In genomic region chr22:30568137-30568805, GRCh38 we compare ENCODE assay signal across 27 cellular contexts. TPM values are rescaled to one million over a fixed set of nuclear protein-coding genes. Genes with fewer than 3 reads are reported as not detected.
"Had no signal": no experiment of that assay in that cellular context is flagged by ENCODE, and none has a peak within 500 bp of the region (broad histone marks: within the 10 kb centered on the region; RNA-seq: fewer than 3 reads in every experiment).

No MANE protein-coding gene starts in this region.

- FAIRE-seq: TTC549 had no signal

- H3K9me3 Mint-ChIP-seq: activated naive CD4-positive, alpha-beta T cell treated with anti-CD3 and anti-CD28 coated beads, Interleukin-2, amount 50 U/mL, for 24 hours; activated T-helper 1 cell treated with anti-CD3 and anti-CD28 coated beads, Interleukin-12 subunit alpha, Interleukin-12 subunit beta, Interleukin-2, Interleukin-4 antibody, amounts not matched to agents 30 ng/mL and 10 ng/mL and 1 ng/mL, durations not matched to agents 14 hours and 24 hours and 36 hours; dendritic cell treated with granulocyte-macrophage colony-stimulating factor and Interleukin-4, amounts not matched to agents 40 ng/mL and 50 ng/mL, for 4 days; memory B cell; nephron progenitor cell had no signal

- H3K4me3 Mint-ChIP-seq: activated CD8-positive, alpha-beta T cell treated with anti-CD3 and anti-CD28 coated beads, Interleukin-2, amount 10 ng/mL, durations not matched to agents 7 days and 5 days; activated naive CD4-positive, alpha-beta T cell treated with anti-CD3 and anti-CD28 coated beads, Interleukin-2, amount 50 U/mL, for 24 hours; activated T-helper 1 cell treated with anti-CD3 and anti-CD28 coated beads, Interleukin-12 subunit alpha, Interleukin-12 subunit beta, Interleukin-2, Interleukin-4 antibody, amounts not matched to agents 30 ng/mL and 10 ng/mL and 1 ng/mL, durations not matched to agents 14 hours and 24 hours and 36 hours; dendritic cell treated with granulocyte-macrophage colony-stimulating factor and Interleukin-4, amounts not matched to agents 40 ng/mL and 50 ng/mL, for 4 days; memory B cell; nephron progenitor cell; stimulated activated naive B cell treated with anti-CD40 and anti-IgM and Interleukin-4, amounts not matched to agents 10 μg/mL and 1 μg/mL and 100 μg/mL, for 72 hours had no signal

- H3K4me3 ChIP-seq: adrenal gland, ascending aorta, mucosa of descending colon, upper lobe of left lung had no signal

- H3K9me3 ChIP-seq: adrenal gland, ascending aorta, mucosa of descending colon, upper lobe of left lung had no signal

- H3K27ac Mint-ChIP-seq: activated CD8-positive, alpha-beta T cell treated with anti-CD3 and anti-CD28 coated beads, Interleukin-2, amount 10 ng/mL, durations not matched to agents 7 days and 5 days; activated naive CD4-positive, alpha-beta T cell treated with anti-CD3 and anti-CD28 coated beads, Interleukin-2, amount 50 U/mL, for 24 hours; activated T-helper 1 cell treated with anti-CD3 and anti-CD28 coated beads, Interleukin-12 subunit alpha, Interleukin-12 subunit beta, Interleukin-2, Interleukin-4 antibody, amounts not matched to agents 30 ng/mL and 10 ng/mL and 1 ng/mL, durations not matched to agents 14 hours and 24 hours and 36 hours; dendritic cell treated with granulocyte-macrophage colony-stimulating factor and Interleukin-4, amounts not matched to agents 40 ng/mL and 50 ng/mL, for 4 days; memory B cell; nephron progenitor cell; stimulated activated naive B cell treated with anti-CD40 and anti-IgM and Interleukin-4, amounts not matched to agents 10 μg/mL and 1 μg/mL and 100 μg/mL, for 72 hours had no signal

- H3K36me3 ChIP-seq: adrenal gland, ascending aorta, brain microvascular endothelial cell, upper lobe of left lung, WERI-Rb-1 had no signal

- H3K27me3 ChIP-seq: adrenal gland, ascending aorta, brain microvascular endothelial cell, upper lobe of left lung had no signal

- H3K4me1 Mint-ChIP-seq: activated naive CD4-positive, alpha-beta T cell treated with anti-CD3 and anti-CD28 coated beads, Interleukin-2, amount 50 U/mL, for 24 hours; memory B cell had no signal

- H3K36me3 Mint-ChIP-seq: activated naive CD4-positive, alpha-beta T cell treated with anti-CD3 and anti-CD28 coated beads, Interleukin-2, amount 50 U/mL, for 24 hours; memory B cell; stimulated activated naive B cell treated with anti-CD40 and anti-IgM and Interleukin-4, amounts not matched to agents 10 μg/mL and 1 μg/mL and 100 μg/mL, for 72 hours had no signal

- H3K27ac ChIP-seq: adrenal gland, ascending aorta, brain microvascular endothelial cell, foreskin keratinocyte, upper lobe of left lung, WERI-Rb-1 had no signal

- H3K4me1 ChIP-seq: adrenal gland, ascending aorta, foreskin keratinocyte had no signal

- DNase-seq: activated CD4-positive, alpha-beta T cell treated with anti-CD3 and anti-CD28 coated beads for 1 hour; activated CD4-positive, alpha-beta T cell treated with anti-CD3 and anti-CD28 coated beads, Interleukin-2, amount 50 U/mL, for 1 hour; activated CD8-positive, alpha-beta T cell treated with anti-CD3 and anti-CD28 coated beads, Interleukin-2, amount 10 ng/mL, durations not matched to agents 7 days and 5 days; activated gamma-delta T cell; adrenal gland; brain microvascular endothelial cell; caudate nucleus; effector CD4-positive, alpha-beta T cell; erythroblast; foreskin keratinocyte; left cardiac atrium; mucosa of descending colon; nephron progenitor cell; nucleus accumbens; stimulated activated CD4-positive, alpha-beta T cell treated with anti-CD3 and anti-CD28 coated beads, Interleukin-2, amount 100 ng/mL, for 48 hours; stimulated activated CD8-positive, alpha-beta memory T cell treated with anti-CD3 and anti-CD28 coated beads, Interleukin-4, amount 100 ng/mL, for 48 hours; stimulated activated naive B cell treated with anti-CD40 and anti-IgM and Interleukin-4, amounts not matched to agents 10 μg/mL and 1 μg/mL and 100 μg/mL, for 72 hours; T-helper 2 cell; upper lobe of left lung; WERI-Rb-1 had no signal

- H3K27me3 Mint-ChIP-seq: stimulated activated naive B cell treated with anti-CD40 and anti-IgM and Interleukin-4, amounts not matched to agents 10 μg/mL and 1 μg/mL and 100 μg/mL, for 72 hours had no signal

RNA-seq across cellular contexts. Expression of gene GAL3ST1, which starts 6.2 kb away (rescaled TPM):
- total RNA-seq: activated CD8-positive, alpha-beta T cell treated with anti-CD3 and anti-CD28 coated beads, Interleukin-2, amount 10 ng/mL, durations not matched to agents 7 days and 5 days; activated T-helper 1 cell treated with anti-CD3 and anti-CD28 coated beads, Interleukin-12 subunit alpha, Interleukin-12 subunit beta, Interleukin-2, Interleukin-4 antibody, amounts not matched to agents 30 ng/mL and 10 ng/mL and 1 ng/mL, durations not matched to agents 14 hours and 24 hours and 36 hours; ascending aorta; foreskin keratinocyte; glomerular endothelial cell had no signal
- polyA plus RNA-seq: foreskin keratinocyte had no signal

RNA-seq across cellular contexts. Expression of gene SEC14L6, which starts 21.7 kb away (rescaled TPM):
- total RNA-seq: activated CD8-positive, alpha-beta T cell treated with anti-CD3 and anti-CD28 coated beads, Interleukin-2, amount 10 ng/mL, durations not matched to agents 7 days and 5 days; activated T-helper 1 cell treated with anti-CD3 and anti-CD28 coated beads, Interleukin-12 subunit alpha, Interleukin-12 subunit beta, Interleukin-2, Interleukin-4 antibody, amounts not matched to agents 30 ng/mL and 10 ng/mL and 1 ng/mL, durations not matched to agents 14 hours and 24 hours and 36 hours; ascending aorta had no signal
